22 cellular contexts compared by ENCODE assay signal in the genomic region with DNA sequence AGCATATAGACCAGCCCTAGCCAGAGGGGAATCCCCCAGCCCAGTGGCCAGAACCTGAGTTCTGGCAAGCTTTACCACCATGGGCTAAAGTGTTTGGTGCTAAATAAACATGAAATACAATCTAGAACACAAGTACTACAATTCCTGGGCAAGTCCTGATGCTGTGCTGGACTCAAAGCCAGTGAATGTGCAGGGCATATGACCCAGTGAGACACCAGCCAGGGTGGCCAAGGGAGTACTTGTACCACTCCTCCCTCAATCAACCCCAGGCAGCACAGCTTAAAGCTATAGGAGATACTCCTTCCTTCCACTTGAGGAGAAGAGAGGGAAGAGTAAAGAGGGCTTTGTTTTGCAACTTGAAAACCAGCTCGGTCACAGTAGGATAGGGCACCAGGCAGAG.
DNase-seq lines count a peak whose midpoint lies in the region; ATAC-seq, FAIRE-seq and TF ChIP-seq lines count a peak whose summit lies in the region.
"Had no signal": no experiment of that assay in that cellular context is flagged by ENCODE, and none has a peak within 500 bp of the region (broad histone marks: within the 10 kb centered on the region; RNA-seq: fewer than 3 reads in every experiment).

No MANE protein-coding gene starts in this region.

- H3K27ac ChIP-seq in IMR-90 (ENCODE audit: insufficient read depth, low read length) (no peak overlapping the region), foreskin keratinocyte (no peak overlapping the region), psoas muscle (no peak overlapping the region)
- H3K27ac ChIP-seq: KMS-11 had no signal

- H3K79me1 ChIP-seq in IMR-90 (ENCODE audit: low read depth in 1 of 2, low read length in 2 of 2), result peaks cover 0 to 10% of the 10 kb centered on the region in 2 experiments; a peak in 1 of 4 replicates

- H3K9me1 ChIP-seq in IMR-90 (ENCODE audit: insufficient read depth, low read length), result no peaks in the 10 kb centered on the region

- no peak overlapping the region for H3K23ac ChIP-seq in IMR-90 (ENCODE audit: low read depth, low read length)

- TF ChIP-seq RAD21 in IMR-90 (IDR thresholded peaks at IDR 0.05; ENCODE audit: low read length), result no peak

- H3K27me3 ChIP-seq in IMR-90 (ENCODE audit: control insufficient read depth, insufficient read depth, low read length) (no peaks in the 10 kb centered on the region), foreskin keratinocyte (no peaks in the 10 kb centered on the region), psoas muscle (ENCODE audit: insufficient read depth in 3 of 3, low read length in 2 of 3) (no peaks in the 10 kb centered on the region)
- H3K27me3 ChIP-seq: BE2C had no signal

- H3K27ac Mint-ChIP-seq in progenitor cell of endocrine pancreas (no peak overlapping the region), osteocyte (ENCODE audit: unreplicated experiment) (no peak overlapping the region)
- H3K27ac Mint-ChIP-seq: CD4-positive, CD25-positive, alpha-beta regulatory T cell had no signal

- no peak overlapping the region for H3K4me3 ChIP-seq in IMR-90 (ENCODE audit: insufficient read depth, low read depth, low read length)
- H3K4me3 ChIP-seq in psoas muscle, result no peak overlapping the region
- H3K4me3 ChIP-seq: GM23338 had no signal

- H3K27me3 Mint-ChIP-seq in progenitor cell of endocrine pancreas (no peaks in the 10 kb centered on the region), osteocyte (ENCODE audit: unreplicated experiment) (no peaks in the 10 kb centered on the region)
- H3K27me3 Mint-ChIP-seq: CD4-positive, CD25-positive, alpha-beta regulatory T cell had no signal

- H3K4me1 Mint-ChIP-seq in progenitor cell of endocrine pancreas (ENCODE audit: low read depth) (no peaks in the 10 kb centered on the region), osteocyte (ENCODE audit: unreplicated experiment) (no peaks in the 10 kb centered on the region)
- H3K4me1 Mint-ChIP-seq: GM23338 had no signal

- CTCF ChIA-PET in IMR-90 (lab: Yijun Ruan, JAX), result no interaction called here

- peaks cover 4% of the 10 kb centered on the region; the same call in 1 of the 2 replicates for H4K20me1 ChIP-seq in IMR-90 (ENCODE audit: insufficient read depth, low read length)

- no peaks in the 10 kb centered on the region for H3K4me1 ChIP-seq in IMR-90 (ENCODE audit: control insufficient read depth, insufficient read depth, low read length)
- H3K4me1 ChIP-seq in foreskin keratinocyte, result no peaks in the 10 kb centered on the region
- H3K4me1 ChIP-seq in psoas muscle, result peaks cover 5% of the 10 kb centered on the region
- H3K4me1 ChIP-seq: BE2C had no signal

- H3K36me3 ChIP-seq in IMR-90 (ENCODE audit: control insufficient read depth, insufficient read depth, low read length), result no peaks in the 10 kb centered on the region
- H3K36me3 ChIP-seq in psoas muscle (ENCODE audit: insufficient read depth in 1 of 2, low read depth in 1 of 2), result no peaks in the 10 kb centered on the region
- H3K36me3 ChIP-seq: BE2C had no signal

- DNase-seq in GM12891 (ENCODE audit: insufficient read length, low spot score), result no peak
- DNase-seq in IMR-90, result no peak
- no peak for DNase-seq in foreskin keratinocyte
- no peak for DNase-seq in psoas muscle
- no peak for DNase-seq in progenitor cell of endocrine pancreas (ENCODE audit: low spot score, unreplicated experiment)
- DNase-seq in UCSD-AML1 (lab: John Stamatoyannopoulos, UW; ENCODE audit: unreplicated experiment), result no peak
- no peak for DNase-seq in 8988T
- no peak for DNase-seq in osteocyte (ENCODE audit: extremely low spot score, unreplicated experiment)
- DNase-seq: ACHN; BE2C; C1 segment of cervical spinal cord; CD4-positive, CD25-positive, alpha-beta regulatory T cell; CD8-positive, alpha-beta memory T cell; COR-L47; DMS 273 treated with DMSO at 0.1 percent for 48 hours; DMS79; GF-D8; H7 had no signal

- TF ChIP-seq CTCF in IMR-90 (conservative IDR thresholded peaks at IDR 0.05; ENCODE audit: low read depth, low read length), result no peak
- TF ChIP-seq CTCF in foreskin keratinocyte (conservative IDR thresholded peaks at IDR 0.05), result no peak
- no peak for TF ChIP-seq CTCF in psoas muscle (IDR thresholded peaks at IDR 0.05)
- TF ChIP-seq CTCF in progenitor cell of endocrine pancreas (IDR thresholded peaks at IDR 0.05; ENCODE audit: unreplicated experiment), result no peak
- TF ChIP-seq CTCF in osteocyte (IDR thresholded peaks at IDR 0.05), result no peak

- TF ChIP-seq POLR2A in GM12891 (IDR thresholded peaks at IDR 0.05; ENCODE audit: low read depth, low read length) (no peak), IMR-90 (IDR thresholded peaks at IDR 0.05; ENCODE audit: low read depth, low read length) (no peak)

- H3K36me3 Mint-ChIP-seq in progenitor cell of endocrine pancreas (ENCODE audit: insufficient read depth) (peaks cover 29% of the 10 kb centered on the region), osteocyte (ENCODE audit: unreplicated experiment) (peaks cover 37% of the 10 kb centered on the region)

- no peak overlapping the region for H3K4me3 Mint-ChIP-seq in progenitor cell of endocrine pancreas (ENCODE audit: low read depth)
- no peak overlapping the region for H3K4me3 Mint-ChIP-seq in osteocyte (ENCODE audit: unreplicated experiment)
- H3K4me3 Mint-ChIP-seq: CD4-positive, CD25-positive, alpha-beta regulatory T cell; CD8-positive, alpha-beta memory T cell; GM23338 had no signal

- no peak overlapping the region for H4K91ac ChIP-seq in IMR-90 (ENCODE audit: insufficient read depth, low read depth, low read length)

- no CpG with 5 or more reads among the region's 1 CpG for WGBS in IMR-90 (ENCODE audit: extremely low coverage in 2 of 2, insufficient read length in 1 of 2), 2 experiments
- WGBS in psoas muscle, 3 donors, result 94 to 98% (median 95%) methylated on average over 1 of the region's 1 CpG

- no peak overlapping the region for H3K4ac ChIP-seq in IMR-90 (ENCODE audit: low read depth, low read length)

- POLR2A ChIA-PET in IMR-90 (lab: Charles Lee; ENCODE audit: unreplicated experiment), result no interaction called here

- dilution Hi-C loops in IMR-90 (cut with HindIII; ENCODE audit: low sequenced_read_pairs, unreplicated experiment), result no loop called here

- H3K18ac ChIP-seq in IMR-90 (ENCODE audit: low read depth, low read length), result no peak overlapping the region

- BruUV-seq in IMR-90 (replicated peaks; lab: Mats Ljungman, UMichigan), result no TSS peak

- H2AFZ ChIP-seq in IMR-90 (replicated peaks; ENCODE audit: low read length, poor library complexity), result peak overlapping the region; percentile 32
- H2AFZ ChIP-seq: GM23338 had no signal

- peak; percentile 26 for FAIRE-seq in GM12891 (lab: Jason Lieb, UNC)
- FAIRE-seq: A204.1, GM18507 had no signal

- H4K8ac ChIP-seq in IMR-90 (ENCODE audit: low read depth in 2 of 2, low read length in 2 of 2), result no peak overlapping the region

- no peak overlapping the region for H2BK15ac ChIP-seq in IMR-90 (ENCODE audit: low read depth, low read length)

- H2AK5ac ChIP-seq in IMR-90 (ENCODE audit: low read depth, low read length), result no peak overlapping the region

- in situ Hi-C loops in IMR-90 (cut with MboI; ENCODE audit: low sequenced_read_pairs), result no loop called here

- H3K4me2 ChIP-seq in IMR-90 (ENCODE audit: low read depth, low read length), result no peak overlapping the region
- H3K4me2 ChIP-seq: GM23338 had no signal

- no peak overlapping the region for H2BK120ac ChIP-seq in IMR-90 (ENCODE audit: low read depth, low read length)

- H3K14ac ChIP-seq in IMR-90 (replicated peaks; ENCODE audit: low read depth, low read length), result no peak overlapping the region

- ATAC-seq in IMR-90 (ENCODE audit: low read depth), result no peak
- peak; percentile 10 for ATAC-seq in foreskin keratinocyte
- ATAC-seq in psoas muscle, result peak in 3 of 4 donors; percentile 38 to 62 (median 44)
- ATAC-seq: GM23338 had no signal

- H3K9ac ChIP-seq in IMR-90 (ENCODE audit: low read depth, low read length), result no peak overlapping the region
- H3K9ac ChIP-seq: KMS-11 had no signal

- H3K56ac ChIP-seq in IMR-90 (ENCODE audit: extremely low read depth, insufficient read depth, low read length), result no peak overlapping the region

- H2BK20ac ChIP-seq in IMR-90 (ENCODE audit: low read depth, low read length), result no peak overlapping the region

- intact Hi-C loops in IMR-90 (cut with micrococcal nuclease) (no loop called here), psoas muscle (cut with DNase I) (no loop called here)

- no peak overlapping the region for H2AK9ac ChIP-seq in IMR-90 (replicated peaks; ENCODE audit: low read depth, low read length, poor library complexity)

- H4K5ac ChIP-seq in IMR-90 (ENCODE audit: low read depth, low read length), result no peak overlapping the region

- H3K9me3 Mint-ChIP-seq in progenitor cell of endocrine pancreas (ENCODE audit: low read depth), result peaks cover 38% of the 10 kb centered on the region
- peaks cover 43% of the 10 kb centered on the region for H3K9me3 Mint-ChIP-seq in osteocyte (ENCODE audit: unreplicated experiment)
- H3K9me3 Mint-ChIP-seq: GM23338 had no signal

- H3K9me3 ChIP-seq in IMR-90 (ENCODE audit: control insufficient read depth, insufficient read depth, low read length), result no peaks in the 10 kb centered on the region
- no peaks in the 10 kb centered on the region for H3K9me3 ChIP-seq in psoas muscle
- H3K9me3 ChIP-seq: BE2C had no signal

- H2BK5ac ChIP-seq in IMR-90 (ENCODE audit: low read depth, low read length, poor library complexity, severe bottlenecking), result no peak overlapping the region

TF ChIP-seq in GM12891, 5 proteins besides CTCF, POLR2A, EP300 and RAD21:
- TF ChIP-seq TAF1 (IDR thresholded peaks at IDR 0.05; ENCODE audit: low read depth, low read length) (no peak), POU2F2 (IDR thresholded peaks at IDR 0.05; ENCODE audit: low read depth, low read length) (no peak), PAX5 (IDR thresholded peaks at IDR 0.05; ENCODE audit: insufficient read depth, low read length, severe bottlenecking) (no peak), POLR2AphosphoS5 (IDR thresholded peaks at IDR 0.05; ENCODE audit: low read depth, low read length) (no peak), SPI1 (IDR thresholded peaks at IDR 0.05; ENCODE audit: low read depth, low read length) (no peak)

TF ChIP-seq in IMR-90, 13 proteins besides CTCF, POLR2A, EP300 and RAD21 (continues in another document):
- TF ChIP-seq MAZ (IDR thresholded peaks at IDR 0.05; ENCODE audit: borderline replicate concordance, low read depth, low read length) (no peak), MXI1 (IDR thresholded peaks at IDR 0.05; ENCODE audit: borderline replicate concordance, low read depth, low read length) (no peak), USF2 (IDR thresholded peaks at IDR 0.05; ENCODE audit: low read depth, low read length) (no peak), RCOR1 (IDR thresholded peaks at IDR 0.05; ENCODE audit: insufficient replicate concordance, low read length) (no peak), CHD1 (IDR thresholded peaks at IDR 0.05; ENCODE audit: low read depth, low read length) (no peak), BHLHE40 (IDR thresholded peaks at IDR 0.05; ENCODE audit: low read depth, low read length) (no peak)
